Comparison of ENCODE assay signal across 1 cellular context in genomic region chr3:18567293-18567692, GRCh38.
TF ChIP-seq lines count a peak whose summit lies in the region.

No MANE protein-coding gene starts in this region.

TF ChIP-seq in H1, 55 proteins besides CTCF, POLR2A, EP300 and RAD21:
- no peak for TF ChIP-seq MAFK (IDR thresholded peaks at IDR 0.05; ENCODE audit: low read depth, low read length)
